In the genomic region with DNA sequence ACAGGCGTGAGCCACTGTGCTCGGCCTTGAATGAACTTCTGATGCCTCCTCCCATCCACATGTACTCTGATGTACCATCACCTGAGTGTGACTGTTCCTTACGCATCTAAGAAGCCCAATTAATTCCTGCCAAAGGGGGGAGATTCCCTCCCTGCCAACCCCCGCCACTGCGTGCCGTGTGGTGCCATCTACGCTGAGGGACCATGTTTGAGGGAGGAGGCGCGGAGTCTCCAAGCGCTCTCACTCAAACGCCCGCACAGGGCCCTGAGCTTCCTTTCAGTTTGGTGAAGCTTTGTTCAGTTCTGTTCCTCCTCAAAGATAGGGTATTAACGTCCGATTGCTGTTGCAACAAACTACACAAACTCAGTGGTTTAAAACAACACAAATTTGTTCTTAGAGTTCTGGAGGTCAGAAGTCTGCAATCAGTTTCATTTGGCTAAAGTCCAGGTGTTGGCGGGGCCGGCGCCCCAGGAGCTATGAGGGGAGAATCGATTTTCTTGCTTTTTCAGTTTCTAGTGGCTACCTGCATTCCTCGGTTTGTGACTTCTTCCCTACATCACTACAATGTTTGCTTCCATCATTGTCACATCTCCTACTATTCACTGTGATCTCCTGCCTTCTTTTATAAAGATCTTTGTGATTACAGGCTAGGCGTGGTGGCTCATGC, we compare ENCODE assay signal across 23 cellular contexts. TPM values are rescaled to one million over a fixed set of nuclear protein-coding genes. Genes with fewer than 3 reads are reported as not detected.
DNase-seq lines count a peak whose midpoint lies in the region; ATAC-seq, FAIRE-seq and TF ChIP-seq lines count a peak whose summit lies in the region.
"Had no signal": no experiment of that assay in that cellular context is flagged by ENCODE, and none has a peak within 500 bp of the region (broad histone marks: within the 10 kb centered on the region; RNA-seq: fewer than 3 reads in every experiment).

No MANE protein-coding gene starts in this region.

- TF ChIP-seq POLR2A in HepG2 (IDR thresholded peaks at IDR 0.05; ENCODE audit: insufficient read depth in 1 of 2, low read depth in 2 of 2, low read length in 2 of 2): no peak
- TF ChIP-seq POLR2A in right lobe of liver (IDR thresholded peaks at IDR 0.05): no peak

- no peak overlapping the region for H2BK5ac ChIP-seq in trophoblast cell (ENCODE audit: low read depth, low read length, poor library complexity)

- H3K9me3 Mint-ChIP-seq in type B pancreatic cell: no peaks in the 10 kb centered on the region
- H3K9me3 Mint-ChIP-seq: CD8-positive, alpha-beta T cell had no signal

- no peaks in the 10 kb centered on the region for H3K4me1 Mint-ChIP-seq in type B pancreatic cell (ENCODE audit: unreplicated experiment)
- H3K4me1 Mint-ChIP-seq: B cell; CD4-positive, CD25-positive, alpha-beta regulatory T cell had no signal

- H3K27me3 ChIP-seq in HepG2 (ENCODE audit: control insufficient read depth in 1 of 2, insufficient read depth in 2 of 2, low read length in 2 of 2): no peaks in the 10 kb centered on the region
- H3K27me3 ChIP-seq in right lobe of liver: no peaks in the 10 kb centered on the region
- H3K27me3 ChIP-seq in trophoblast cell (ENCODE audit: insufficient read depth, low read length): no peaks in the 10 kb centered on the region
- H3K27me3 ChIP-seq: BLaER1 had no signal

- intact Hi-C loops in HepG2 (cut with micrococcal nuclease; ENCODE audit: unreplicated experiment) (no loop called here), right lobe of liver (cut with DNase I) (loop anchor here (5.0 to 10.0 kb wide), 3 partner anchors 224 to 344 kb away; no protein-coding TSS in a partner anchor), posterior cingulate gyrus (cut with DNase I) (loop anchor here (5.0 kb wide), 1 partner anchor 342 kb away; no protein-coding TSS in a partner anchor), mucosa of descending colon (cut with DNase I, micrococcal nuclease) (no loop called here)

- POLR2A ChIA-PET in HepG2 (lab: Yijun Ruan, JAX): no interaction called here

- H3K4me3 ChIP-seq in HepG2 (replicated peaks in 1 of 3; ENCODE audit: insufficient read depth in 1 of 3, low read depth in 2 of 3, low read length in 3 of 3) (peak overlapping the region; percentile 40 to 64 (median 45); a peak in 5 of 6 replicates), right lobe of liver (no peak overlapping the region), trophoblast cell (ENCODE audit: low read depth, low read length) (peak overlapping the region; percentile 6), mucosa of descending colon (no peak overlapping the region)
- H3K4me3 ChIP-seq: BLaER1, GM23248 had no signal

- no peak overlapping the region for H4K91ac ChIP-seq in trophoblast cell (ENCODE audit: low read depth, low read length)

- no peaks in the 10 kb centered on the region for H3K79me1 ChIP-seq in trophoblast cell (ENCODE audit: low read length)

- no peak overlapping the region for H3K27ac ChIP-seq in HepG2 (ENCODE audit: extremely low read length, insufficient read depth, low read length)
- no peak overlapping the region for H3K27ac ChIP-seq in right lobe of liver
- H3K27ac ChIP-seq in trophoblast cell (ENCODE audit: low read depth, low read length): no peak overlapping the region
- H3K27ac ChIP-seq: 22Rv1, BLaER1, C4-2B, GM23248 had no signal

- H3K9me3 ChIP-seq in HepG2 (ENCODE audit: low read length): no peaks in the 10 kb centered on the region
- H3K9me3 ChIP-seq in right lobe of liver: no peaks in the 10 kb centered on the region
- H3K9me3 ChIP-seq in trophoblast cell (ENCODE audit: insufficient read depth, low read depth, low read length): peaks cover 3% of the 10 kb centered on the region
- no peaks in the 10 kb centered on the region for H3K9me3 ChIP-seq in mucosa of descending colon
- H3K9me3 ChIP-seq: Caco-2 had no signal

- CTCF ChIA-PET in HepG2 (lab: Yijun Ruan, JAX; ENCODE audit: low intra/inter-chr PET ratio, low total read pairs): no interaction called here

- H3K36me3 Mint-ChIP-seq in type B pancreatic cell: no peaks in the 10 kb centered on the region
- H3K36me3 Mint-ChIP-seq: CD4-positive, CD25-positive, alpha-beta regulatory T cell; CD8-positive, alpha-beta T cell had no signal

- H3K4me2 ChIP-seq in HepG2 (ENCODE audit: low read depth, low read length) (peak overlapping the region; percentile 73), trophoblast cell (ENCODE audit: low read length) (no peak overlapping the region)
- H3K4me2 ChIP-seq: BLaER1 had no signal

- peak; percentile 26 for FAIRE-seq in HepG2 (lab: Jason Lieb, UNC)
- FAIRE-seq: A204.1, G401.6, GM12892, H1 had no signal

- no peak overlapping the region for H3K27ac Mint-ChIP-seq in type B pancreatic cell
- H3K27ac Mint-ChIP-seq: B cell; CD8-positive, alpha-beta T cell had no signal

- H2BK120ac ChIP-seq in trophoblast cell (ENCODE audit: insufficient read depth, low read length, poor library complexity): no peak overlapping the region

- no peak for DNase-seq in HepG2 (ENCODE audit: low spot score)
- no peak for DNase-seq in right lobe of liver
- DNase-seq in trophoblast cell: no peak
- peak; percentile 40 for DNase-seq in type B pancreatic cell (ENCODE audit: extremely low spot score, unreplicated experiment)
- no peak for DNase-seq in posterior cingulate gyrus
- no peak for DNase-seq in HPDE6-E6E7 (ENCODE audit: extremely low spot score)
- DNase-seq in mucosa of descending colon: no peak
- DNase-seq: Caco-2; CD4-positive, CD25-positive, alpha-beta regulatory T cell; CD8-positive, alpha-beta T cell; DMS153; DND-41; GM23248; H7; HCEC 1CT had no signal

- H2AK5ac ChIP-seq in trophoblast cell (ENCODE audit: low read length): no peak overlapping the region

- no TSS peak for BruUV-seq in HepG2 (replicated peaks; lab: Mats Ljungman, UMichigan)

- H3K9ac ChIP-seq in HepG2 (ENCODE audit: insufficient read depth, low read depth, low read length) (peak overlapping the region; percentile 12; the same call in 1 of the 2 replicates), trophoblast cell (ENCODE audit: low read length) (no peak overlapping the region)
- H3K9ac ChIP-seq: BLaER1, GM23248 had no signal

- H3K36me3 ChIP-seq in HepG2 (replicated peaks in 1 of 2; ENCODE audit: control insufficient read depth in 1 of 2, insufficient read depth in 2 of 2, low read length in 2 of 2): no peaks in the 10 kb centered on the region
- H3K36me3 ChIP-seq in right lobe of liver: no peaks in the 10 kb centered on the region
- H3K36me3 ChIP-seq in trophoblast cell (ENCODE audit: control insufficient read depth in 1 of 2, insufficient read depth in 2 of 2, low read length in 2 of 2): no peaks in the 10 kb centered on the region
- H3K36me3 ChIP-seq in mucosa of descending colon (ENCODE audit: low read depth): no peaks in the 10 kb centered on the region
- H3K36me3 ChIP-seq: BLaER1 had no signal

- TF ChIP-seq RAD21 in HepG2 (CRISPR knock-in tag; IDR thresholded peaks at IDR 0.05): no peak

- ATAC-seq in HepG2: peak; percentile 66
- ATAC-seq in right lobe of liver: no peak
- no peak for ATAC-seq in mucosa of descending colon
- ATAC-seq: CD8-positive, alpha-beta T cell had no signal

- H2AFZ ChIP-seq in HepG2 (ENCODE audit: low read length) (peak overlapping the region; percentile 70), trophoblast cell (ENCODE audit: insufficient read depth, low read length, poor library complexity) (no peak overlapping the region)
- H2AFZ ChIP-seq: GM23248 had no signal

- 17% methylated on average over 11 of the region's 20 CpGs for WGBS in HepG2 (ENCODE audit: low lambda C conversion rate)
- WGBS in right lobe of liver (ENCODE audit: insufficient coverage, low coverage, low lambda C conversion rate, missing lambda C conversion rate): 61% methylated on average over 13 of the region's 20 CpGs
- WGBS in trophoblast cell (ENCODE audit: extremely low coverage, insufficient coverage, insufficient read length): no CpG with 5 or more reads among the region's 20 CpGs

- H3K14ac ChIP-seq in trophoblast cell (ENCODE audit: low read length): no peak overlapping the region

- in situ Hi-C loops in HepG2 (cut with HindIII; ENCODE audit: extremely low pct_ligation_motif_present, low pct_unique_long_range_greater_than_20kb): loop anchor here (25.0 kb wide), 1 partner anchor 332 kb away; no protein-coding TSS in a partner anchor

- H3K18ac ChIP-seq in trophoblast cell (ENCODE audit: low read length): no peak overlapping the region

- H3K79me2 ChIP-seq in HepG2 (ENCODE audit: insufficient read depth, low read length) (no peaks in the 10 kb centered on the region), trophoblast cell (ENCODE audit: control insufficient read depth, insufficient read depth, low read length, poor library complexity) (no peaks in the 10 kb centered on the region)

- H3K4ac ChIP-seq in trophoblast cell (ENCODE audit: low read depth, low read length): no peak overlapping the region

- no peak overlapping the region for H2BK12ac ChIP-seq in trophoblast cell (ENCODE audit: low read length)

- no peak overlapping the region for H3K4me3 Mint-ChIP-seq in type B pancreatic cell
- H3K4me3 Mint-ChIP-seq: B cell; CD4-positive, CD25-positive, alpha-beta regulatory T cell; CD8-positive, alpha-beta T cell had no signal

- TF ChIP-seq EP300 in HepG2 (IDR thresholded peaks at IDR 0.05; ENCODE audit: low read depth in 2 of 2, low read length in 2 of 2) (no peak), HepG2 (CRISPR knock-in tag; IDR thresholded peaks at IDR 0.05; ENCODE audit: borderline replicate concordance) (no peak)

- no peak overlapping the region for H3K23ac ChIP-seq in trophoblast cell (ENCODE audit: low read length)

- no peak overlapping the region for H4K12ac ChIP-seq in trophoblast cell (ENCODE audit: low read depth, low read length)

- TF ChIP-seq CTCF in HepG2 (CRISPR knock-in tag; IDR thresholded peaks at IDR 0.05) (no peak), right lobe of liver (IDR thresholded peaks at IDR 0.05) (no peak), type B pancreatic cell (conservative IDR thresholded peaks at IDR 0.05) (no peak), mucosa of descending colon (IDR thresholded peaks at IDR 0.05) (no peak)

- no peaks in the 10 kb centered on the region for H3K27me3 Mint-ChIP-seq in type B pancreatic cell

- no peak overlapping the region for H4K8ac ChIP-seq in trophoblast cell (ENCODE audit: low read depth, low read length)

- no peaks in the 10 kb centered on the region for H4K20me1 ChIP-seq in HepG2 (ENCODE audit: insufficient read depth, low read length)
- H4K20me1 ChIP-seq: BLaER1 had no signal

- H3K4me1 ChIP-seq in HepG2 (ENCODE audit: insufficient read depth, low read length) (peaks cover 35% of the 10 kb centered on the region), right lobe of liver (no peaks in the 10 kb centered on the region), trophoblast cell (ENCODE audit: control insufficient read depth in 1 of 2, insufficient read depth in 2 of 2, low read length in 2 of 2) (no peaks in the 10 kb centered on the region), mucosa of descending colon (ENCODE audit: low read depth) (no peaks in the 10 kb centered on the region)
- H3K4me1 ChIP-seq: BLaER1, Caco-2 had no signal

RNA-seq across cellular contexts. Expression of a gene that starts 13.9 kb away (rescaled TPM):
- total RNA-seq in HepG2 (2016; rRNA removed; fragmentation: Illumina TruSeq; extraction: Trizol) (11.7 and 13.2 TPM in 2 replicates), right lobe of liver (10 to 100 TPM in 1 of 6 experiments, 1 to 10 TPM in 5; 2.9 to 10.7 (median 5.6) TPM), type B pancreatic cell (ENCODE audit: low replicate concordance) (5.6 and 7.5 TPM in 2 replicates), mucosa of descending colon (10 to 100 TPM in 1 of 3 donors, 1 to 10 TPM in 2; 2.5 to 15.1 (median 8.8) TPM)
- 15.9 and 16.8 TPM in 2 replicates for total RNA-seq in HepG2 (2016; cell fraction: cytosol; rRNA removed; fragmentation: Illumina TruSeq; extraction: Trizol; ENCODE audit: low read depth)
- 10.6 and 12.1 TPM in 2 replicates for total RNA-seq in HepG2 (2016; cell fraction: insoluble cytoplasmic fraction; rRNA removed; fragmentation: Illumina TruSeq; extraction: Trizol)
- total RNA-seq in HepG2 (2016; cell fraction: membrane; rRNA removed; fragmentation: Illumina TruSeq; extraction: Trizol): 24.0 and 25.3 TPM in 2 replicates
- 6.0 and 7.6 TPM in 2 replicates for total RNA-seq in HepG2 (2016; cell fraction: nucleus; rRNA removed; fragmentation: Illumina TruSeq; extraction: Trizol)
- 8.6 and 11.0 TPM in 2 replicates for polyA plus RNA-seq in HepG2 (2011; rRNA removed)
- 5.9 and 7.2 TPM in 2 replicates for polyA plus RNA-seq in HepG2 (2011; cell fraction: cytosol; rRNA removed)
- 2.4 TPM in 2 replicates for polyA plus RNA-seq in HepG2 (2011; cell fraction: nucleus; rRNA removed)
- 8.8 TPM in 2 replicates for polyA plus RNA-seq in HepG2 (2012)
- polyA plus RNA-seq in HepG2 (2016; cell fraction: cytosol; fragmentation: Illumina TruSeq; extraction: Trizol; ENCODE audit: low read depth): 20.7 and 22.7 TPM in 2 replicates
- polyA plus RNA-seq in HepG2 (2016; cell fraction: insoluble cytoplasmic fraction; fragmentation: Illumina TruSeq; extraction: Trizol; ENCODE audit: low read depth): 11.9 and 12.8 TPM in 2 replicates
- 23.2 and 23.8 TPM in 2 replicates for polyA plus RNA-seq in HepG2 (2016; cell fraction: membrane; fragmentation: Illumina TruSeq; extraction: Trizol; ENCODE audit: low read depth)
- 9.7 and 12.0 TPM in 2 replicates for polyA plus RNA-seq in HepG2 (2016; cell fraction: nucleus; fragmentation: Illumina TruSeq; extraction: Trizol; ENCODE audit: insufficient read depth, low read depth)
- 4.7 and 8.0 TPM in 2 replicates for polyA minus RNA-seq in HepG2 (2011; rRNA and poly(A)+ RNA removed; ENCODE audit: low replicate concordance)
- 6.9 and 8.5 TPM in 2 replicates for polyA minus RNA-seq in HepG2 (2011; cell fraction: cytosol; rRNA and poly(A)+ RNA removed)
- 3.1 and 3.7 TPM in 2 replicates for polyA minus RNA-seq in HepG2 (2011; cell fraction: nucleus; rRNA and poly(A)+ RNA removed)
- 6.6 and 7.1 TPM in 2 replicates for polyA plus RNA-seq in trophoblast cell (2013)

RNA-seq across cellular contexts. Expression of a gene that starts 49.4 kb away (rescaled TPM):
- total RNA-seq in HepG2 (2016; rRNA removed; fragmentation: Illumina TruSeq; extraction: Trizol) (33.3 and 37.7 TPM in 2 replicates), right lobe of liver (10 to 100 TPM; 13.7 to 38.0 (median 25.7) TPM), type B pancreatic cell (ENCODE audit: low replicate concordance) (24.8 and 25.5 TPM in 2 replicates), mucosa of descending colon (10 to 100 TPM; 14.2 to 21.2 (median 16.2) TPM)
- total RNA-seq in HepG2 (2016; cell fraction: cytosol; rRNA removed; fragmentation: Illumina TruSeq; extraction: Trizol; ENCODE audit: low read depth): 115 and 135 TPM in 2 replicates
- 32.0 TPM in 2 replicates for total RNA-seq in HepG2 (2016; cell fraction: insoluble cytoplasmic fraction; rRNA removed; fragmentation: Illumina TruSeq; extraction: Trizol)
- 92.9 and 108 TPM in 2 replicates for total RNA-seq in HepG2 (2016; cell fraction: membrane; rRNA removed; fragmentation: Illumina TruSeq; extraction: Trizol)
- 28.9 and 39.6 TPM in 2 replicates for total RNA-seq in HepG2 (2016; cell fraction: nucleus; rRNA removed; fragmentation: Illumina TruSeq; extraction: Trizol)
- 18.2 and 25.8 TPM in 2 replicates for polyA plus RNA-seq in HepG2 (2011; rRNA removed)
- polyA plus RNA-seq in HepG2 (2011; cell fraction: cytosol; rRNA removed): 17.4 and 18.7 TPM in 2 replicates
- 25.0 and 28.4 TPM in 2 replicates for polyA plus RNA-seq in HepG2 (2011; cell fraction: nucleus; rRNA removed)
- polyA plus RNA-seq in HepG2 (2012): 29.7 and 39.7 TPM in 2 replicates
- polyA plus RNA-seq in HepG2 (2016; cell fraction: cytosol; fragmentation: Illumina TruSeq; extraction: Trizol; ENCODE audit: low read depth): 4.4 and 5.1 TPM in 2 replicates
- 24.1 and 26.7 TPM in 2 replicates for polyA plus RNA-seq in HepG2 (2016; cell fraction: insoluble cytoplasmic fraction; fragmentation: Illumina TruSeq; extraction: Trizol; ENCODE audit: low read depth)
- polyA plus RNA-seq in HepG2 (2016; cell fraction: membrane; fragmentation: Illumina TruSeq; extraction: Trizol; ENCODE audit: low read depth): 12.9 and 13.7 TPM in 2 replicates
- polyA plus RNA-seq in HepG2 (2016; cell fraction: nucleus; fragmentation: Illumina TruSeq; extraction: Trizol; ENCODE audit: insufficient read depth, low read depth): 32.8 and 35.5 TPM in 2 replicates
- 15.3 and 46.1 TPM in 2 replicates for polyA minus RNA-seq in HepG2 (2011; rRNA and poly(A)+ RNA removed; ENCODE audit: low replicate concordance)
- 36.8 and 41.4 TPM in 2 replicates for polyA minus RNA-seq in HepG2 (2011; cell fraction: cytosol; rRNA and poly(A)+ RNA removed)
- 47.4 and 54.7 TPM in 2 replicates for polyA minus RNA-seq in HepG2 (2011; cell fraction: nucleus; rRNA and poly(A)+ RNA removed)
- polyA plus RNA-seq in trophoblast cell (2013): 18.9 and 20.1 TPM in 2 replicates

Comparison
In these comparisons a context has a peak if more than half of its experiments do, and no peak if none do; other contexts are left out.
1. H3K4me3 ChIP-seq: peak in HepG2 (3 of 3) and trophoblast cell (single experiment); none in right lobe of liver (0 of 3) and mucosa of descending colon (single experiment).
2. intact Hi-C loops: an anchor here in right lobe of liver (5.0 to 10.0 kb wide) and posterior cingulate gyrus (5.0 kb wide); none called in HepG2 and mucosa of descending colon.